ENCODE assay signal across 8 cellular contexts in the genomic region with DNA sequence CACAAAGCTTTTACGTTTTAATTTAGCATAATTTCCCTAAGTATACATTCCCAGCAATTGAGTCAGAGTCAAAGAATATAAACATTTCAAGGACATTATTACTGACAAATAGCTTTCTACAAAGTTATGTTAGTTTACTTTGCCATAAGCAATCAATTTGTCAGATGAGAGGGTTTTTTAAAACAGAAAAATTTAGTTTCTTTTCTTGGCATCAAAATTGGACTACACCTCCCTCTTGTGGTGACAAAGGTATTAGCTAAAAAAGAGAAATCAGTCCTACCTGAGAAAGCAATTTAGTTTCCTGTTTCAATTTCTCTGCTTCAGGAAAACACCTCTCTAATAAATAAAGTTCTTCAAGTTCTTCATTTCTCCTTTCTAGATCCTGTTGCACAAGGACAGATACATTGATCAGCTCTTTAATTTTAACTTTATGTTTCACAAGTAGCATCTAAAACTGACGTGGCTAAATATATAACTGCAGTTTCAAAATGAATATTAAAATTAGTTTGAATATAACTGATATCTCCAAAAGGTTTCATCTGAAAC. TPM values are rescaled to one million over a fixed set of nuclear protein-coding genes. Genes with fewer than 3 reads are reported as not detected.
A peak's percentile ranks its signal among the peaks of the same experiment; 100 is the strongest.
DNase-seq lines count a peak whose midpoint lies in the region; ATAC-seq, FAIRE-seq and TF ChIP-seq lines count a peak whose summit lies in the region.

No MANE protein-coding gene starts in this region.

- WGBS in GM12878 (ENCODE audit: insufficient coverage, insufficient replicate concordance, low lambda C conversion rate, missing lambda C conversion rate) = 0% methylated on average over 2 of the region's 2 CpGs
- WGBS in right lobe of liver (ENCODE audit: insufficient coverage, low coverage, low lambda C conversion rate, missing lambda C conversion rate) = 33% methylated on average over 2 of the region's 2 CpGs

- H3K36me3 ChIP-seq in GM12878 (ENCODE audit: control insufficient read depth in 2 of 2, insufficient read depth in 2 of 2, low read length in 1 of 2) (no peaks in the 10 kb centered on the region), right lobe of liver (no peaks in the 10 kb centered on the region)

- H3K4me3 ChIP-seq in GM12878 = peak overlapping the region; percentile 47; the same call in 1 of the 2 replicates
- H3K4me3 ChIP-seq in right lobe of liver = peak overlapping the region in 2 of 3 donors; percentile 14 to 18

- CTCF ChIA-PET in GM12878 (lab: Yijun Ruan, JAX) = interaction anchor here (0.6 to 5.9 kb wide), 33 partner anchors 8 to 371 kb away, joined by 3 to 56 read pairs (median 4); a partner anchor contains a TSS

- POLR2A ChIA-PET in GM12878 (lab: Charles Lee) = no interaction called here

- H3K4me2 ChIP-seq in GM12878 (ENCODE audit: control insufficient read depth, insufficient read depth) = peak overlapping the region; percentile 87

- H3K9me3 Mint-ChIP-seq in activated T-cell treated with anti-CD3 and anti-CD28 coated beads, Interleukin-2, amount 50 U/mL, for 4 hours = no peaks in the 10 kb centered on the region

- in situ Hi-C loops in GM12878 (cut with MboI) = no loop called here

- TF ChIP-seq EP300 in GM12878 (IDR thresholded peaks at IDR 0.05; ENCODE audit: borderline replicate concordance in 1 of 2, control insufficient read depth in 1 of 2, low read depth in 2 of 2, low read length in 2 of 2) = no peak

- H3K9me3 ChIP-seq in GM12878 (replicated peaks; ENCODE audit: control insufficient read depth, insufficient read depth, low read length) (no peaks in the 10 kb centered on the region; the same call in 1 of the 3 replicates), right lobe of liver (no peaks in the 10 kb centered on the region)

- H3K4me1 ChIP-seq in GM12878 (ENCODE audit: control insufficient read depth, insufficient read depth, low read length) (peaks cover 17% of the 10 kb centered on the region), right lobe of liver (no peaks in the 10 kb centered on the region)

- peaks cover 9% of the 10 kb centered on the region for H3K4me1 Mint-ChIP-seq in activated T-cell treated with anti-CD3 and anti-CD28 coated beads, Interleukin-2, amount 50 U/mL, for 4 hours (ENCODE audit: low read depth)

- SMC1A ChIA-PET in GM12878 (lab: Charles Lee; ENCODE audit: uncharacterized antibody, unreplicated experiment) = interaction anchor here (0.5 to 4.5 kb wide), 37 partner anchors 9 to 1150 kb away, joined by 3 to 31 read pairs (median 4); a partner anchor contains a TSS

- no peak overlapping the region for H3K9ac ChIP-seq in GM12878 (ENCODE audit: control insufficient read depth, insufficient read depth, low read length)

- RAD21 ChIA-PET in GM12878 (lab: Charles Lee; ENCODE audit: unreplicated experiment) = interaction anchor here (0.7 to 2.9 kb wide), 19 partner anchors 10 to 315 kb away, joined by 3 to 25 read pairs (median 4); a partner anchor contains a TSS

- H3K27me3 Mint-ChIP-seq in activated T-cell treated with anti-CD3 and anti-CD28 coated beads, Interleukin-2, amount 50 U/mL, for 4 hours (ENCODE audit: low read depth) = no peaks in the 10 kb centered on the region

- TF ChIP-seq POLR2A in H54 (IDR thresholded peaks at IDR 0.05; ENCODE audit: low read depth, low read length) (no peak), GM12878 (IDR thresholded peaks at IDR 0.05; ENCODE audit: low read depth, low read length) (no peak), right lobe of liver (IDR thresholded peaks at IDR 0.05) (no peak)

- DNase-seq in activated T-cell treated with anti-CD3 and anti-CD28 coated beads, Interleukin-2, amount 50 U/mL, for 4 hours = no peak
- DNase-seq in activated T-cell treated with anti-CD3 and anti-CD28 coated beads, Interleukin-2, amount 50 U/mL, for 48 hours = no peak
- DNase-seq in H54 (ENCODE audit: insufficient read length, low spot score) = peak; percentile 8
- peak; percentile 26 for DNase-seq in NCI-H146 (lab: John Stamatoyannopoulos, UW)
- peak; percentile 57 for DNase-seq in GM12878 (ENCODE audit: low read depth, low spot score)
- DNase-seq in right lobe of liver = no peak
- no peak for DNase-seq in stimulated activated CD4-positive, alpha-beta T cell treated with anti-CD3 and anti-CD28 coated beads, Interleukin-2, amount 100 ng/mL, for 24 hours
- no peak for DNase-seq in activated CD4-positive, alpha-beta T cell treated with anti-CD3 and anti-CD28 coated beads for 4 hours

- H2AFZ ChIP-seq in GM12878 (ENCODE audit: control insufficient read depth, low read depth, low read length) = peak overlapping the region; percentile 71

- peak overlapping the region; percentile 51 for H3K4me3 Mint-ChIP-seq in activated T-cell treated with anti-CD3 and anti-CD28 coated beads, Interleukin-2, amount 50 U/mL, for 4 hours

- TF ChIP-seq CTCF in GM12878 (IDR thresholded peaks at IDR 0.05 in 2 of 3, conservative IDR thresholded peaks at IDR 0.05 in 1 of 3; ENCODE audit: control insufficient read depth in 2 of 3, extremely low read depth in 1 of 3, insufficient read depth in 1 of 3, low read depth in 3 of 3, low read length in 3 of 3) (peak; percentile 56 to 66 (median 62)), right lobe of liver (IDR thresholded peaks at IDR 0.05) (peak; percentile 50 to 79 (median 73))

- no peaks in the 10 kb centered on the region for H3K36me3 Mint-ChIP-seq in activated T-cell treated with anti-CD3 and anti-CD28 coated beads, Interleukin-2, amount 50 U/mL, for 4 hours (ENCODE audit: insufficient read depth)

- H3K79me2 ChIP-seq in GM12878 (ENCODE audit: control insufficient read depth, insufficient read depth, low read length) = no peaks in the 10 kb centered on the region

- peak; percentile 57 for TF ChIP-seq RAD21 in GM12878 (IDR thresholded peaks at IDR 0.05; ENCODE audit: insufficient read depth, low read depth, low read length)

- intact Hi-C loops in GM12878 (cut with micrococcal nuclease; ENCODE audit: unreplicated experiment) = loop anchor here (1.0 kb wide), 1 partner anchor 232 kb away; no protein-coding TSS in a partner anchor
- intact Hi-C loops in right lobe of liver (cut with DNase I) = no loop called here

- no peak for ATAC-seq in activated T-cell treated with anti-CD3 and anti-CD28 coated beads, Interleukin-2, amount 50 U/mL, for 4 hours
- ATAC-seq in GM12878 = peak; percentile 64
- peak; percentile 56 to 76 (median 73) for ATAC-seq in right lobe of liver

- no peaks in the 10 kb centered on the region for H3K27me3 ChIP-seq in GM12878 (replicated peaks in 1 of 2; ENCODE audit: control insufficient read depth in 2 of 2, insufficient read depth in 2 of 2, low read length in 1 of 2)
- H3K27me3 ChIP-seq in right lobe of liver = no peaks in the 10 kb centered on the region

- BruUV-seq in GM12878 (replicated peaks; lab: Mats Ljungman, UMichigan) = no TSS peak

- H4K20me1 ChIP-seq in GM12878 (ENCODE audit: control insufficient read depth, insufficient read depth) = no peaks in the 10 kb centered on the region

- H3K27ac ChIP-seq in GM12878 (ENCODE audit: control insufficient read depth, insufficient read depth) (peak overlapping the region; percentile 63; the same call in 1 of the 2 replicates), right lobe of liver (no peak overlapping the region)

- FAIRE-seq in H54 (lab: Jason Lieb, UNC) (peak; percentile 81), GM12878 (lab: Jason Lieb, UNC) (no peak)

RNA-seq across cellular contexts. Expression of a gene that starts 39.9 kb away (rescaled TPM):
- not detected for total RNA-seq in activated T-cell treated with anti-CD3 and anti-CD28 coated beads, Interleukin-2, amount 50 U/mL, for 4 hours
- total RNA-seq in GM12878 (2013; cell fraction: nucleolus; rRNA removed) = not detected in 2 replicates
- 0.05 TPM in 1 of 2 replicates, not detected in the other for total RNA-seq in GM12878 (2014; rRNA removed)
- total RNA-seq in GM12878 (2014; rRNA removed; fragmentation: Illumina TruSeq; extraction: Trizol) = not detected in 2 replicates
- total RNA-seq in GM12878 (2021) = not detected in 2 replicates
- polyA plus RNA-seq in GM12878 (2011; ENCODE audit: low read depth) = not detected
- polyA plus RNA-seq in GM12878 (2011; rRNA removed) = 0.04 TPM in 1 of 2 replicates, not detected in the other
- polyA plus RNA-seq in GM12878 (2011; cell fraction: cytosol; rRNA removed) = not detected in 2 replicates
- 0.07 TPM in 1 of 2 replicates, not detected in the other for polyA plus RNA-seq in GM12878 (2011; cell fraction: nucleus; rRNA removed)
- polyA plus RNA-seq in GM12878 (2012) = 0.11 and 0.15 TPM in 2 replicates
- 0.07 TPM in 1 of 2 replicates, not detected in the other for polyA plus RNA-seq in GM12878 (2014; fragmentation: Illumina TruSeq; extraction: Trizol)
- under 1 TPM; 0.11 to 0.48 TPM for polyA plus RNA-seq in GM12878 (2014; fragmentation: Nextera tagmentation; extraction: Ambion mirVana)
- 0.05 and 0.08 TPM in 2 replicates for polyA plus RNA-seq in GM12878 (2014; rRNA removed)
- polyA plus RNA-seq in GM12878 (2016; fragmentation: Nextera tagmentation; extraction: Ambion mirVana) = under 1 TPM; 0.15 to 0.29 TPM
- polyA minus RNA-seq in GM12878 (2011; rRNA and poly(A)+ RNA removed) = not detected in 2 replicates
- polyA minus RNA-seq in GM12878 (2011; cell fraction: cytosol; rRNA and poly(A)+ RNA removed) = not detected in 2 replicates
- polyA minus RNA-seq in GM12878 (2011; cell fraction: nucleus; rRNA and poly(A)+ RNA removed) = not detected in 2 replicates
- under 1 TPM in 1 of 6 experiments, not detected in 5; 0.39 TPM for total RNA-seq in right lobe of liver

RNA-seq across cellular contexts. Expression of a gene that starts 39.9 kb away (rescaled TPM):
- 10 to 100 TPM; 10.5 to 11.7 (median 11.4) TPM for total RNA-seq in activated T-cell treated with anti-CD3 and anti-CD28 coated beads, Interleukin-2, amount 50 U/mL, for 4 hours
- 25.8 and 34.9 TPM in 2 replicates for total RNA-seq in GM12878 (2013; cell fraction: nucleolus; rRNA removed)
- total RNA-seq in GM12878 (2014; rRNA removed) (16.3 and 18.1 TPM in 2 replicates), GM12878 (2014; rRNA removed; fragmentation: Illumina TruSeq; extraction: Trizol) (22.4 and 23.8 TPM in 2 replicates), GM12878 (2021) (11.8 and 12.0 TPM in 2 replicates), right lobe of liver (10 to 100 TPM; 29.9 to 50.2 (median 38.2) TPM)
- polyA plus RNA-seq in GM12878 (2011; ENCODE audit: low read depth) = 7.1 TPM
- polyA plus RNA-seq in GM12878 (2011; rRNA removed) (9.9 and 21.5 TPM in 2 replicates), GM12878 (2014; fragmentation: Illumina TruSeq; extraction: Trizol) (30.1 and 38.2 TPM in 2 replicates), GM12878 (2014; fragmentation: Nextera tagmentation; extraction: Ambion mirVana) (10 to 100 TPM; 48.2 to 59.6 TPM), GM12878 (2014; rRNA removed) (11.2 and 16.3 TPM in 2 replicates), GM12878 (2016; fragmentation: Nextera tagmentation; extraction: Ambion mirVana) (10 to 100 TPM; 36.9 to 44.5 TPM)
- 3.1 and 3.4 TPM in 2 replicates for polyA plus RNA-seq in GM12878 (2011; cell fraction: cytosol; rRNA removed)
- 4.5 and 5.2 TPM in 2 replicates for polyA plus RNA-seq in GM12878 (2011; cell fraction: nucleus; rRNA removed)
- 11.0 and 12.1 TPM in 2 replicates for polyA plus RNA-seq in GM12878 (2012)
- 4.4 and 5.5 TPM in 2 replicates for polyA minus RNA-seq in GM12878 (2011; rRNA and poly(A)+ RNA removed)
- polyA minus RNA-seq in GM12878 (2011; cell fraction: cytosol; rRNA and poly(A)+ RNA removed) = 1.2 and 2.1 TPM in 2 replicates
- polyA minus RNA-seq in GM12878 (2011; cell fraction: nucleus; rRNA and poly(A)+ RNA removed) = 7.1 and 7.7 TPM in 2 replicates

Comparison
In these comparisons a context has a peak if more than half of its experiments do, and no peak if none do; other contexts are left out.
1. ATAC-seq: peak in GM12878 (single experiment) and right lobe of liver (4 of 4); none in activated T-cell treated with anti-CD3 and anti-CD28 coated beads, Interleukin-2, amount 50 U/mL, for 4 hours (0 of 2).
2. DNase-seq: peak in H54 (single experiment), NCI-H146 (single experiment) and GM12878 (single experiment); none in activated T-cell treated with anti-CD3 and anti-CD28 coated beads, Interleukin-2, amount 50 U/mL, for 4 hours (single experiment), activated T-cell treated with anti-CD3 and anti-CD28 coated beads, Interleukin-2, amount 50 U/mL, for 48 hours (0 of 2), right lobe of liver (0 of 3), stimulated activated CD4-positive, alpha-beta T cell treated with anti-CD3 and anti-CD28 coated beads, Interleukin-2, amount 100 ng/mL, for 24 hours (0 of 2) and activated CD4-positive, alpha-beta T cell treated with anti-CD3 and anti-CD28 coated beads for 4 hours (0 of 2).